ENCODE assay signal across 36 cellular contexts in the genomic region with DNA sequence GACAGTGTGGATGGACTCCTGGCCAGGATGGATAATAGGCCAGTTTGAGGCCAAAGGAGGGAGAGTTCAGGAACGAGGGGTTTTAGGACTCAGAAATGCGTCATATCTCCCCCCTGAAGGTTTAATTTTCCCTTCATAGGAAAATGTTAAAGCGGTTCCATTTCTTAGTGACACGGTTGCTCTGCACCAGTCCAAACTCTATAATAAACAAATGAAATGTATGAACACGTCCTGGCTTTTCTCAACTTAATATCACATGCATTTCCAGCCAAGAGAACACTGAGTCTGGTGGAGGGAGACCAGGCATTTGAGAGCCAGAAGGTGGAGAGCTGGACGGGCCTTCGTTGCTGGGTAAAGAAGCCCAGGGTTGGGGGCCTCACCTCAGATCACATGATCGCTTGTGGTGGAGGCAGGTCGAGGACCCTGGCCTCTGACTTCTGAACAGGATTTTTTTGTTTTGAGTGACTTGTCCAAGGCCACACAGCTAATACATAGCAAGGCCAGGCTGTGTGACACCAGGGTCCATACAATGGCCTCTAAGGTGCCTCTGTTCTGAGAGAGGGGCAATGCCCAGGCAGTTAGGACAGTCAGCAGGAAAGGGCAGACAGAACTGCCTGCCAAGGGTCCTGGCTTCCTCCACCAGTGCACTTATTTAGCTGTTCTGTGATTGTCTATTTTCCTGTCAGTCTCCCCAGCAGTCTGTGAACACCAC. TPM values are rescaled to one million over a fixed set of nuclear protein-coding genes. Genes with fewer than 3 reads are reported as not detected.
DNase-seq lines count a peak whose midpoint lies in the region; ATAC-seq and TF ChIP-seq lines count a peak whose summit lies in the region.
"Had no signal": no experiment of that assay in that cellular context is flagged by ENCODE, and none has a peak within 500 bp of the region (broad histone marks: within the 10 kb centered on the region; RNA-seq: fewer than 3 reads in every experiment).

No MANE protein-coding gene starts in this region.

- H3K27ac ChIP-seq in WERI-Rb-1 (peak overlapping the region; percentile 99), gastroesophageal sphincter (peak overlapping the region in 3 of 4 donors; percentile 43 to 73 (median 68)), stomach (peak overlapping the region in 3 of 5 donors; percentile 71 to 82 (median 72))
- H3K27ac ChIP-seq: colonic mucosa, KMS-11, lower lobe of right lung, pancreas, suprapubic skin had no signal

- H3K4me3 ChIP-seq in WERI-Rb-1 (ENCODE audit: low read depth, low read length) (no peak overlapping the region), gastroesophageal sphincter (no peak overlapping the region), stomach (no peak overlapping the region)
- H3K4me3 ChIP-seq: ascending aorta, colonic mucosa, lower lobe of right lung, MG63, mucosa of descending colon, pancreas, suprapubic skin had no signal

- no peaks in the 10 kb centered on the region for H3K9me3 ChIP-seq in WERI-Rb-1 (ENCODE audit: severe bottlenecking)
- H3K9me3 ChIP-seq in gastroesophageal sphincter, result no peaks in the 10 kb centered on the region
- H3K9me3 ChIP-seq in stomach, result no peaks in the 10 kb centered on the region
- H3K9me3 ChIP-seq: ascending aorta, colonic mucosa, lower lobe of right lung, MG63, mucosa of descending colon, pancreas, suprapubic skin had no signal

- TF ChIP-seq POLR2A in gastroesophageal sphincter (IDR thresholded peaks at IDR 0.05) (no peak), stomach (IDR thresholded peaks at IDR 0.05) (no peak)

- peak; percentile 6 for DNase-seq in WERI-Rb-1
- DNase-seq in mucosa of gallbladder (ENCODE audit: low spot score), result peak; percentile 38
- no peak for DNase-seq in stomach
- DNase-seq in EL, result no peak
- no peak for DNase-seq in putamen (ENCODE audit: low spot score)
- DNase-seq: activated CD4-positive, alpha-beta T cell treated with anti-CD3 and anti-CD28 coated beads, Interleukin-2, amount 10 ng/mL, durations not matched to agents 24 days and 14 days; activated CD8-positive, alpha-beta memory T cell treated with anti-CD3 and anti-CD28 coated beads for 24 hours; activated gamma-delta T cell; activated naive CD8-positive, alpha-beta T cell treated with anti-CD3 and anti-CD28 coated beads for 36 hours; CD8-positive, alpha-beta T cell; colonic mucosa; effector CD8-positive, alpha-beta T cell; lower lobe of right lung; MG63; mucosa of descending colon; NCI-H1930; NCI-H2171 treated with DMSO at 0.1 percent for 48 hours; NCI-H510A; stimulated activated CD4-positive, alpha-beta T cell treated with anti-CD3 and anti-CD28 coated beads, Interleukin-15, amount 100 ng/mL, for 24 hours; T-cell had no signal

- H3K36me3 ChIP-seq in WERI-Rb-1 (peaks cover 83% of the 10 kb centered on the region), gastroesophageal sphincter (no peaks in the 10 kb centered on the region), stomach (no peaks in the 10 kb centered on the region)
- H3K36me3 ChIP-seq: ascending aorta, colonic mucosa, lower lobe of right lung, MG63, pancreas, suprapubic skin had no signal

- 27 to 38% methylated on average over 8 to 9 of the region's 9 CpGs for WGBS in gastroesophageal sphincter (ENCODE audit: low coverage in 1 of 2), 2 donors
- 64 to 82% (median 74%) methylated on average over 9 of the region's 9 CpGs for WGBS in stomach, 5 donors

- no peak for TF ChIP-seq CTCF in WERI-Rb-1 (IDR thresholded peaks at IDR 0.05; ENCODE audit: low read depth, low read length)
- no peak for TF ChIP-seq CTCF in gastroesophageal sphincter (IDR thresholded peaks at IDR 0.05)
- TF ChIP-seq CTCF in stomach (IDR thresholded peaks at IDR 0.05), result no peak

- H3K27me3 ChIP-seq in WERI-Rb-1 (ENCODE audit: insufficient read depth, low read depth, severe bottlenecking) (no peaks in the 10 kb centered on the region), gastroesophageal sphincter (no peaks in the 10 kb centered on the region), stomach (no peaks in the 10 kb centered on the region)
- H3K27me3 ChIP-seq: ascending aorta, colonic mucosa, MG63, pancreas, suprapubic skin had no signal

- ATAC-seq in gastroesophageal sphincter (no peak), GM21717 (IDR thresholded peaks at IDR 0.05; ENCODE audit: unreplicated experiment) (no peak)
- ATAC-seq: CD8-positive, alpha-beta T cell; lower lobe of right lung; mucosa of descending colon; pancreas; stimulated activated effector memory CD8-positive, alpha-beta T cell treated with anti-CD3 and anti-CD28 coated beads, Interleukin-12 subunit alpha, Interleukin-12 subunit beta, amount 100 ng/mL, for 72 hours; T-cell; WTC11 had no signal

- H3K4me1 ChIP-seq in gastroesophageal sphincter, result peaks cover 0 to 41% (median 3%) of the 10 kb centered on the region in 3 donors
- H3K4me1 ChIP-seq in stomach, result peaks cover 8 to 53% (median 23%) of the 10 kb centered on the region in 4 donors
- H3K4me1 ChIP-seq: colonic mucosa, lower lobe of right lung, pancreas, suprapubic skin had no signal

- intact Hi-C loops in stomach (cut with DNase I; ENCODE audit: low total_unique reads), result no loop called here

- peak; percentile 53 for TF ChIP-seq EP300 in gastroesophageal sphincter (IDR thresholded peaks at IDR 0.05)
- peak; percentile 77 for TF ChIP-seq EP300 in stomach (IDR thresholded peaks at IDR 0.05)

RNA-seq across cellular contexts. Expression of a gene that starts 11.4 kb away (rescaled TPM):
- total RNA-seq in gastroesophageal sphincter, result 1 to 10 TPM in 1 of 4 donors, under 1 TPM in 2, not detected in 1; 0.54 to 1.6 (median 0.62) TPM
- 21.1 TPM for total RNA-seq in mucosa of gallbladder
- under 1 TPM in 2 of 5 donors, not detected in 3; 0.29 to 0.45 TPM for total RNA-seq in stomach
- under 1 TPM in 1 of 3 donors, not detected in 2; 0.08 TPM for polyA plus RNA-seq in stomach
- total RNA-seq: activated CD4-positive, alpha-beta T cell treated with anti-CD3 and anti-CD28 coated beads, Interleukin-2, amount 10 ng/mL, durations not matched to agents 24 days and 14 days; activated naive CD8-positive, alpha-beta T cell treated with anti-CD3 and anti-CD28 coated beads for 36 hours; ascending aorta; B cell; CD8-positive, alpha-beta T cell; Daoy; epithelial cell of proximal tubule; neural crest cell; pancreas; RPMI7951; SK-MEL-5; suprapubic skin; urinary bladder; WTC11 had no signal
- polyA plus RNA-seq: keratinocyte had no signal

Comparison
In these comparisons a context has a peak if more than half of its experiments do, and no peak if none do; other contexts are left out.
1. DNase-seq: peak in WERI-Rb-1 (single experiment) and mucosa of gallbladder (single experiment); none in stomach (single experiment), EL (single experiment) and putamen (single experiment).
2. Peak in every context shown above with its lines, with median percentiles within 50 percentile points of each other: H3K27ac ChIP-seq.